19 cellular contexts compared by ENCODE assay signal in the genomic region with DNA sequence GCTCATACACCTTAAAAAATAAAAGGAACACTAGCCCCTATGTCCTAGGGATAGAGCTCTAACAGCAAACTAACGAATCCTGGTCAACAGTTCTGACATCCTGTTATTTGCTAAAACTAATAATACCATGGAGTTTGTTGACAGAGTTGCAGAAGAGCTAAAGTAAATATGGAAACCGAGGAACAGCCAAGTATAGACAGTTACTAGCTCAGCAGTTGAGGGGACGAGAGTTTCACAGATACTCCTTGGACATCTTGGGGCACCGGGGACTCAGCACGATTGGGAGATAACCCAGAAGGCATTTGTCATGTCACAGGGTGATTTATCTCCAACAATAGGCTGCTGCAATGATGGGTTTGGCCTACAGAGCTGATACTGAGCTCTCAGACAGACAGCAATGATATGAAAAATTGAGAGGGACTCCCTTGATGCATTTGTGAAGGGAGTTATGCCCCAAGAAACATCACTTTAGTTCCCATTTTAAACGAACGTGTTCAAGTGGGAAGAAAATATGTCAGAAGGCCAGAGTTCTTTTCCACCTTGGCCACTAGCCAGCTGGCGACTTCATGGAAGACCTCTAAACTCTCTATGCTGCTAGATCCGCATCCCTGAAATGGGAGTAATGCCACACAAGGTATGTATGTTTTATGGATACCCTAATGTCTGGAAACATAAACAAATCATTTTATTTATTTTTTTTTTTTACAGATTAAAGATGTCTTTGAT. TPM values are rescaled to one million over a fixed set of nuclear protein-coding genes. Genes with fewer than 3 reads are reported as not detected.
DNase-seq lines count a peak whose midpoint lies in the region; ATAC-seq and TF ChIP-seq lines count a peak whose summit lies in the region.
"Had no signal": no experiment of that assay in that cellular context is flagged by ENCODE, and none has a peak within 500 bp of the region (broad histone marks: within the 10 kb centered on the region; RNA-seq: fewer than 3 reads in every experiment).

No MANE protein-coding gene starts in this region.

- H3K27me3 ChIP-seq in RWPE2 (ENCODE audit: insufficient read depth, poor library complexity, severe bottlenecking) (no peaks in the 10 kb centered on the region), tibial artery (no peaks in the 10 kb centered on the region)
- H3K27me3 ChIP-seq: right atrium auricular region had no signal

- no peaks in the 10 kb centered on the region for H3K36me3 ChIP-seq in RWPE2 (ENCODE audit: low read depth)
- H3K36me3 ChIP-seq in tibial artery = no peaks in the 10 kb centered on the region
- H3K36me3 ChIP-seq: HAP-1, right atrium auricular region had no signal

- DNase-seq in DMS153 (lab: John Stamatoyannopoulos, UW) = peak; percentile 25
- no peak for DNase-seq in DMS153 treated with DMSO at 0.1 percent for 48 hours (lab: John Stamatoyannopoulos, UW; ENCODE audit: unreplicated experiment)
- no peak for DNase-seq in RWPE2 (ENCODE audit: low spot score)
- no peak for DNase-seq in left lobe of liver (ENCODE audit: low spot score)
- no peak for DNase-seq in tibial artery
- DNase-seq: activated CD4-positive, alpha-beta T cell treated with anti-CD3 and anti-CD28 coated beads, Interleukin-2, amount 50 U/mL, for 4 hours; activated T-cell treated with anti-CD3 and anti-CD28 coated beads, Interleukin-2, amount 50 U/mL, for 24 hours; CD4-positive, alpha-beta T cell; effector CD8-positive, alpha-beta T cell; NCI-H1048; stimulated activated CD4-positive, alpha-beta T cell treated with anti-CD3 and anti-CD28 coated beads, Interleukin-1b, Interleukin-23, amount 100 ng/mL, for 48 hours had no signal

- no peak overlapping the region for H3K4me3 ChIP-seq in RWPE2 (ENCODE audit: severe bottlenecking)
- no peak overlapping the region for H3K4me3 ChIP-seq in tibial artery
- H3K4me3 ChIP-seq: HAP-1, lung, right atrium auricular region had no signal

- TF ChIP-seq CTCF in RWPE2 (IDR thresholded peaks at IDR 0.05; ENCODE audit: poor library complexity, severe bottlenecking) (no peak), tibial artery (IDR thresholded peaks at IDR 0.05) (no peak)

- intact Hi-C loops in tibial artery (cut with DNase I; ENCODE audit: low total_unique reads) = no loop called here

- H3K9me3 ChIP-seq in RWPE2 (ENCODE audit: severe bottlenecking) (no peaks in the 10 kb centered on the region), tibial artery (no peaks in the 10 kb centered on the region)
- H3K9me3 ChIP-seq: HAP-1, right atrium auricular region had no signal

- ATAC-seq in RWPE2 (ENCODE audit: low read depth) (no peak), left lobe of liver (peak; percentile 53), GM18511 (IDR thresholded peaks at IDR 0.05; ENCODE audit: unreplicated experiment) (no peak), GM18870 (IDR thresholded peaks at IDR 0.05; ENCODE audit: unreplicated experiment) (no peak), HG03565 (IDR thresholded peaks at IDR 0.05; ENCODE audit: unreplicated experiment) (no peak)
- ATAC-seq: activated naive CD4-positive, alpha-beta T cell treated with anti-CD3 and anti-CD28 coated beads, Interleukin-2, amount 50 U/mL, for 72 hours; natural killer cell treated with Interleukin-12 subunit alpha and Interleukin-12 subunit beta and Interleukin-15 and Interleukin-18, amount 100 ng/mL, for 72 hours had no signal

- H3K4me1 ChIP-seq in RWPE2 (ENCODE audit: insufficient read depth, poor library complexity, severe bottlenecking) (peaks cover 41% of the 10 kb centered on the region), tibial artery (peaks cover 0 to 96% (median 55%) of the 10 kb centered on the region in 4 donors)

- H3K27ac ChIP-seq in RWPE2 (ENCODE audit: poor library complexity, severe bottlenecking) (peak overlapping the region; percentile 54), tibial artery (peak overlapping the region; percentile 37 to 83)

RNA-seq across cellular contexts. Expression of gene TSC22D3, which starts 48.6 kb away (rescaled TPM):
- 139 TPM for total RNA-seq in left lobe of liver

RNA-seq across cellular contexts. Expression of gene NCBP2L, which starts 50.6 kb away (rescaled TPM):
- total RNA-seq in left lobe of liver = not detected
- total RNA-seq: activated naive CD4-positive, alpha-beta T cell treated with anti-CD3 and anti-CD28 coated beads, Interleukin-2, amount 50 U/mL, for 72 hours; CD4-positive, alpha-beta T cell; natural killer cell treated with Interleukin-12 subunit alpha and Interleukin-12 subunit beta and Interleukin-15 and Interleukin-18, amount 100 ng/mL, for 72 hours; right atrium auricular region had no signal
